1 cellular context compared by ENCODE assay signal in genomic region chr18:46013484-46014189, GRCh38.
A peak's percentile ranks its signal among the peaks of the same experiment; 100 is the strongest.
TF ChIP-seq lines count a peak whose summit lies in the region.

No MANE protein-coding gene starts in this region.

TF ChIP-seq in GM12878, 131 proteins besides CTCF, POLR2A, EP300 and RAD21 (continued from another document and continues in another):
- TF ChIP-seq BRCA1 (IDR thresholded peaks at IDR 0.05; ENCODE audit: low read depth, low read length) (no peak), MYB (IDR thresholded peaks at IDR 0.05; ENCODE audit: borderline replicate concordance, low read depth, low read length) (no peak), NRF1 (conservative IDR thresholded peaks at IDR 0.05; ENCODE audit: low read depth, low read length) (no peak), CUX1 (IDR thresholded peaks at IDR 0.05; ENCODE audit: insufficient replicate concordance, low read depth, low read length) (no peak), CBFB (IDR thresholded peaks at IDR 0.05; ENCODE audit: low read depth) (0 out of 2 replicates have a peak, but pooled peaks have one; percentile 54), IKZF1 (conservative IDR thresholded peaks at IDR 0.05) (peak; percentile 40), CREB1 (IDR thresholded peaks at IDR 0.05; ENCODE audit: low read depth) (peak; percentile 21; the same call in 1 of the 2 replicates), YBX1 (IDR thresholded peaks at IDR 0.05) (no peak), KDM1A (IDR thresholded peaks at IDR 0.05; ENCODE audit: borderline replicate concordance) (no peak), MTA2 (IDR thresholded peaks at IDR 0.05; ENCODE audit: low read depth) (no peak), TCF3 (IDR thresholded peaks at IDR 0.05; ENCODE audit: borderline replicate concordance, insufficient read depth, low read depth, low read length) (no peak), HDAC6 (IDR thresholded peaks at IDR 0.05; ENCODE audit: unreplicated experiment) (no peak), ZBTB40 (IDR thresholded peaks at IDR 0.05; ENCODE audit: borderline replicate concordance) (no peak), ZBTB11 (CRISPR knock-in tag; IDR thresholded peaks at IDR 0.05) (no peak), CHD4 (IDR thresholded peaks at IDR 0.05) (no peak), ZNF622 (IDR thresholded peaks at IDR 0.05) (no peak), NFYA (IDR thresholded peaks at IDR 0.05; ENCODE audit: borderline replicate concordance, low read depth, low read length) (no peak), POLR2AphosphoS5 (IDR thresholded peaks at IDR 0.05; ENCODE audit: low read length) (no peak), BCLAF1 (IDR thresholded peaks at IDR 0.05) (no peak), E2F4 (IDR thresholded peaks at IDR 0.05; ENCODE audit: low read depth, low read length) (no peak), ATF3 (IDR thresholded peaks at IDR 0.05; ENCODE audit: borderline replicate concordance, extremely low read depth, low read depth, low read length) (no peak), SPI1 (IDR thresholded peaks at IDR 0.05; ENCODE audit: borderline replicate concordance, insufficient read depth, low read depth, low read length) (peak; percentile 72), E4F1 (IDR thresholded peaks at IDR 0.05; ENCODE audit: borderline replicate concordance, partially characterized antibody) (no peak), CHD1 (IDR thresholded peaks at IDR 0.05; ENCODE audit: low read depth, low read length) (no peak), SREBF2 (IDR thresholded peaks at IDR 0.05; ENCODE audit: low read length) (no peak), RBBP5 (conservative IDR thresholded peaks at IDR 0.05) (no peak), SRF (IDR thresholded peaks at IDR 0.05; ENCODE audit: low read depth in 2 of 2, low read length in 2 of 2) (peak in 1 of 2 experiments; percentile 53; a peak in 1 of 4 replicates), CEBPB (IDR thresholded peaks at IDR 0.05; ENCODE audit: borderline replicate concordance in 1 of 2, low read depth in 2 of 2, low read length in 2 of 2) (peak in 1 of 2 experiments; percentile 68; a peak in 1 of 4 replicates), MTA3 (IDR thresholded peaks at IDR 0.05; ENCODE audit: borderline replicate concordance, low read length) (peak; percentile 89), NFIC (IDR thresholded peaks at IDR 0.05; ENCODE audit: low read depth, low read length) (peak; percentile 99), KLF5 (IDR thresholded peaks at IDR 0.05; ENCODE audit: partially characterized antibody) (no peak), ZBTB33 (IDR thresholded peaks at IDR 0.05) (no peak), IRF5 (IDR thresholded peaks at IDR 0.05; ENCODE audit: borderline replicate concordance) (no peak), IKZF2 (IDR thresholded peaks at IDR 0.05) (peak; percentile 28 to 37; a peak in 3 of 4 replicates)
